15 cellular contexts compared by ENCODE assay signal in the genomic region with DNA sequence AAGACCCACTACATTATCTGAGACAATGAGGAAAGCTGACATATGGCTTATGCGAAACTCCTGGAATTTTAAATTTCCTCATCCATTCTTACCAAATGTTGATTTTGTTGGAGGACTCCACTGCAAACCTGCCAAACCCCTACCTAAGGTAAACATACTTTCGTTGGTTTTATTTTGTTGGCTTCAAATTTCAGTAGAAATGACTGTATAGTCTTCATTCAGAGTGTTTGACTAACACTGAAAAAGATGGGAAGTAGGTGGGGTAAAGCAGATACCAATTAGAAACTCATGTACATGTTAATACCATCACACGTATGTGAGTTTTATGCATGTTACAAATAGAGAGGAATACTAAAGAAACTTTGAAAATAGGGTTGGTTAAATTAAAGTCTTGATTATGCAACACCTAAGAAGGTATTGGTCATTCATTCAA. TPM values are rescaled to one million over a fixed set of nuclear protein-coding genes. Genes with fewer than 3 reads are reported as not detected.
DNase-seq lines count a peak whose midpoint lies in the region; ATAC-seq, FAIRE-seq and TF ChIP-seq lines count a peak whose summit lies in the region.
"Not testable (repeated sequence)": the region's sequence is repeated elsewhere in the genome, so short reads cannot be mapped to it uniquely, and the experiment has no call there.
"Had no signal": no experiment of that assay in that cellular context is flagged by ENCODE, and none has a peak within 500 bp of the region (broad histone marks: within the 10 kb centered on the region; RNA-seq: fewer than 3 reads in every experiment).

No MANE protein-coding gene starts in this region.

- H3K79me2 ChIP-seq in GM23338 (replicated peaks; ENCODE audit: insufficient read depth): not testable (repeated sequence)
- peaks cover 11% of the 10 kb centered on the region for H3K79me2 ChIP-seq in HepG2 (ENCODE audit: insufficient read depth, low read length)

- H3K27me3 Mint-ChIP-seq in Caco-2 (ENCODE audit: insufficient read depth, unreplicated experiment); GM23338 (ENCODE audit: insufficient read depth, low read depth, poor library complexity); MCF 10A (ENCODE audit: insufficient read depth, unreplicated experiment): not testable (repeated sequence)

- not testable (repeated sequence) for H3K9me3 ChIP-seq in Caco-2; HepG2 (ENCODE audit: low read length); pancreas

- WGBS in HepG2 (ENCODE audit: low lambda C conversion rate): 5% methylated on average over 3 of the region's 3 CpGs
- WGBS in pancreas, 2 donors: 59 to 60% methylated on average over 3 of the region's 3 CpGs

- not testable (repeated sequence) for H3K27me3 ChIP-seq in Caco-2 (replicated peaks; ENCODE audit: control insufficient read depth, insufficient read depth, low read length); GM23338 (ENCODE audit: insufficient read depth); HepG2 (ENCODE audit: control insufficient read depth in 1 of 2, insufficient read depth in 2 of 2, low read length in 2 of 2); pancreas

- H3K9me2 ChIP-seq in GM23338 (ENCODE audit: insufficient read depth): not testable (repeated sequence)

- POLR2A ChIA-PET in Caco-2 (lab: Charles Lee); MCF 10A (lab: Yijun Ruan, JAX): not testable (repeated sequence)
- POLR2A ChIA-PET in HepG2 (lab: Yijun Ruan, JAX): interaction anchor here (0.9 to 3.2 kb wide), 7 partner anchors 47 to 243 kb away, joined by 3 to 33 read pairs (median 4); partner anchors contain the start of gene UGT2A3

- not testable (repeated sequence) for TF ChIP-seq EP300 in HepG2 (IDR thresholded peaks at IDR 0.05; ENCODE audit: low read depth in 2 of 2, low read length in 2 of 2)
- peak; percentile 73 for TF ChIP-seq EP300 in HepG2 (CRISPR knock-in tag; IDR thresholded peaks at IDR 0.05; ENCODE audit: borderline replicate concordance)

- H3K4me2 ChIP-seq in GM23338: not testable (repeated sequence)
- H3K4me2 ChIP-seq in HepG2 (ENCODE audit: low read depth, low read length): peak overlapping the region; percentile 72

- H3K27ac Mint-ChIP-seq in Caco-2 (ENCODE audit: unreplicated experiment) (peak overlapping the region; percentile 77), GM23338 (peak overlapping the region; percentile 55)
- H3K27ac Mint-ChIP-seq in MCF 10A (ENCODE audit: low read depth, unreplicated experiment): not testable (repeated sequence)

- H3K4me3 ChIP-seq in Caco-2 (ENCODE audit: low read depth, low read length); GM23338; pancreas: not testable (repeated sequence)
- peak overlapping the region in 2 of 3 experiments; percentile 49 to 65; a peak in 1 of 6 replicates for H3K4me3 ChIP-seq in HepG2 (replicated peaks in 1 of 3; ENCODE audit: insufficient read depth in 1 of 3, low read depth in 2 of 3, low read length in 3 of 3)

- peak overlapping the region; percentile 34; the same call in 1 of the 2 replicates for H3K9ac ChIP-seq in HepG2 (ENCODE audit: insufficient read depth, low read depth, low read length)

- not testable (repeated sequence) for TF ChIP-seq POLR2A in HepG2 (IDR thresholded peaks at IDR 0.05; ENCODE audit: insufficient read depth in 1 of 2, low read depth in 2 of 2, low read length in 2 of 2)

- in situ Hi-C loops in HepG2 (cut with HindIII; ENCODE audit: extremely low pct_ligation_motif_present, low pct_unique_long_range_greater_than_20kb): loop anchor here (10.0 kb wide), 1 partner anchor 83 kb away; no protein-coding TSS in a partner anchor

- not testable (repeated sequence) for H3K36me3 Mint-ChIP-seq in Caco-2 (ENCODE audit: insufficient read depth, unreplicated experiment); GM23338 (ENCODE audit: low read depth); MCF 10A (ENCODE audit: insufficient read depth, unreplicated experiment)

- not testable (repeated sequence) for FAIRE-seq in HepG2 (lab: Jason Lieb, UNC)
- FAIRE-seq in pancreas (lab: Jason Lieb, UNC): peak; percentile 17

- DNase-seq in Caco-2: peak in 1 of 2 experiments; percentile 19
- peak; percentile 17 for DNase-seq in DMS153 treated with DMSO at 0.1 percent for 48 hours (lab: John Stamatoyannopoulos, UW; ENCODE audit: unreplicated experiment)
- DNase-seq in GM23338 (ENCODE audit: low spot score); pancreas: not testable (repeated sequence)
- DNase-seq in NCI-H2029 treated with DMSO at 0.1 percent for 48 hours (lab: John Stamatoyannopoulos, UW): peak; percentile 27
- peak; percentile 1 for DNase-seq in NCI-H748 treated with DMSO at 0.1 percent for 48 hours (lab: John Stamatoyannopoulos, UW)
- DNase-seq in MCF 10A (ENCODE audit: unreplicated experiment): peak; percentile 0
- DNase-seq in HepG2 (ENCODE audit: low spot score): peak; percentile 78

- H3K4me1 Mint-ChIP-seq in Caco-2 (ENCODE audit: low read depth, unreplicated experiment) (peaks cover 11% of the 10 kb centered on the region), GM23338 (peaks cover 24% of the 10 kb centered on the region)
- not testable (repeated sequence) for H3K4me1 Mint-ChIP-seq in MCF 10A (ENCODE audit: insufficient read depth, unreplicated experiment)

- CTCF ChIA-PET in Caco-2 (lab: Charles Lee); HepG2 (lab: Yijun Ruan, JAX; ENCODE audit: low intra/inter-chr PET ratio, low total read pairs): not testable (repeated sequence)
- CTCF ChIA-PET in MCF 10A (lab: Yijun Ruan, JAX): interaction anchor here (0.7 kb wide), 1 partner anchor 549 kb away, joined by 3 read pairs; no protein-coding TSS in a partner anchor

- not testable (repeated sequence) for H3K27ac ChIP-seq in GM23338 (ENCODE audit: low read depth); pancreas
- peak overlapping the region; percentile 97 for H3K27ac ChIP-seq in HepG2 (ENCODE audit: extremely low read length, insufficient read depth, low read length)

- H3K9me3 Mint-ChIP-seq in Caco-2 (ENCODE audit: unreplicated experiment): peaks cover 15% of the 10 kb centered on the region
- H3K9me3 Mint-ChIP-seq in GM23338; MCF 10A (ENCODE audit: unreplicated experiment): not testable (repeated sequence)

- not testable (repeated sequence) for TF ChIP-seq CTCF in Caco-2 (IDR thresholded peaks at IDR 0.05; ENCODE audit: insufficient read depth in 1 of 2, low read depth in 1 of 2, low read length in 1 of 2, severe bottlenecking in 1 of 2, unreplicated experiment in 1 of 2); GM23338 (conservative IDR thresholded peaks at IDR 0.05; ENCODE audit: low read depth in 2 of 2); MCF 10A (IDR thresholded peaks at IDR 0.05; ENCODE audit: unreplicated experiment); HepG2 (CRISPR knock-in tag; IDR thresholded peaks at IDR 0.05); pancreas (IDR thresholded peaks at IDR 0.05)

- intact Hi-C loops in Caco-2 (cut with micrococcal nuclease; ENCODE audit: unreplicated experiment): loop anchor here (1.0 to 5.0 kb wide), 3 partner anchors 47 to 86 kb away; no protein-coding TSS in a partner anchor
- intact Hi-C loops in MCF 10A (cut with micrococcal nuclease); pancreas (cut with DNase I): not testable (repeated sequence)
- intact Hi-C loops in HepG2 (cut with micrococcal nuclease; ENCODE audit: unreplicated experiment): loop anchor here (5.0 to 10.0 kb wide), 4 partner anchors 134 to 321 kb away; partner anchors contain the start of gene UGT2A3

- not testable (repeated sequence) for H2AFZ ChIP-seq in GM23338; HepG2 (ENCODE audit: low read length)

- H3F3A ChIP-seq in GM23338 (replicated peaks; ENCODE audit: low read depth): not testable (repeated sequence)

- ATAC-seq in GM23338, HepG2, pancreas: not testable (repeated sequence)

- H3K36me3 ChIP-seq in Caco-2 (ENCODE audit: control insufficient read depth, insufficient read depth, low read length); GM23338 (ENCODE audit: insufficient read depth); HepG2 (replicated peaks in 1 of 2; ENCODE audit: control insufficient read depth in 1 of 2, insufficient read depth in 2 of 2, low read length in 2 of 2); pancreas: not testable (repeated sequence)

- BruUV-seq in Caco-2 (replicated peaks; lab: Mats Ljungman, UMichigan); MCF 10A (replicated peaks; lab: Mats Ljungman, UMichigan); HepG2 (replicated peaks; lab: Mats Ljungman, UMichigan): not testable (repeated sequence)

- H3K4me3 Mint-ChIP-seq in Caco-2 (ENCODE audit: unreplicated experiment): peak overlapping the region; percentile 51
- not testable (repeated sequence) for H3K4me3 Mint-ChIP-seq in GM23338; MCF 10A (ENCODE audit: unreplicated experiment)

- not testable (repeated sequence) for H3K4me1 ChIP-seq in Caco-2, pancreas
- H3K4me1 ChIP-seq in GM23338 (ENCODE audit: insufficient read depth): peaks cover 12% of the 10 kb centered on the region; the same call in 1 of the 2 replicates
- peaks cover 84% of the 10 kb centered on the region for H3K4me1 ChIP-seq in HepG2 (ENCODE audit: insufficient read depth, low read length)

- not testable (repeated sequence) for H4K20me1 ChIP-seq in GM23338 (replicated peaks; ENCODE audit: insufficient read depth); HepG2 (ENCODE audit: insufficient read depth, low read length)

- TF ChIP-seq RAD21 in HepG2 (CRISPR knock-in tag; IDR thresholded peaks at IDR 0.05): not testable (repeated sequence)

RNA-seq across cellular contexts. Expression of gene UGT2B10, which starts 2.3 kb away (rescaled TPM):
- total RNA-seq in Caco-2 (2022): 0.25 and 0.37 TPM in 2 replicates
- total RNA-seq in GM23338 (2014; rRNA removed; shearing (Covaris generic)): not detected in 2 replicates
- polyA plus RNA-seq in GM23338 (2016; fragmentation: Nextera tagmentation; extraction: Ambion mirVana): not detected in 2 replicates
- not detected in 2 replicates for total RNA-seq in MCF 10A (2022)
- 97.8 and 148 TPM in 2 replicates for total RNA-seq in HepG2 (2016; rRNA removed; fragmentation: Illumina TruSeq; extraction: Trizol)
- 15.3 and 17.7 TPM in 2 replicates for total RNA-seq in HepG2 (2016; cell fraction: cytosol; rRNA removed; fragmentation: Illumina TruSeq; extraction: Trizol; ENCODE audit: low read depth)
- 92.7 and 152 TPM in 2 replicates for total RNA-seq in HepG2 (2016; cell fraction: insoluble cytoplasmic fraction; rRNA removed; fragmentation: Illumina TruSeq; extraction: Trizol)
- total RNA-seq in HepG2 (2016; cell fraction: membrane; rRNA removed; fragmentation: Illumina TruSeq; extraction: Trizol): 26.7 and 33.6 TPM in 2 replicates
- 153 and 169 TPM in 2 replicates for total RNA-seq in HepG2 (2016; cell fraction: nucleus; rRNA removed; fragmentation: Illumina TruSeq; extraction: Trizol)
- 91.0 and 107 TPM in 2 replicates for polyA plus RNA-seq in HepG2 (2011; rRNA removed)
- polyA plus RNA-seq in HepG2 (2011; cell fraction: cytosol; rRNA removed): 39.2 and 66.4 TPM in 2 replicates
- polyA plus RNA-seq in HepG2 (2011; cell fraction: nucleus; rRNA removed): 19.4 and 24.1 TPM in 2 replicates
- polyA plus RNA-seq in HepG2 (2012): 80.3 and 161 TPM in 2 replicates
- polyA plus RNA-seq in HepG2 (2016; cell fraction: cytosol; fragmentation: Illumina TruSeq; extraction: Trizol; ENCODE audit: low read depth): 11.1 and 12.7 TPM in 2 replicates
- polyA plus RNA-seq in HepG2 (2016; cell fraction: insoluble cytoplasmic fraction; fragmentation: Illumina TruSeq; extraction: Trizol; ENCODE audit: low read depth): 69.0 and 73.3 TPM in 2 replicates
- 16.2 and 17.4 TPM in 2 replicates for polyA plus RNA-seq in HepG2 (2016; cell fraction: membrane; fragmentation: Illumina TruSeq; extraction: Trizol; ENCODE audit: low read depth)
- 140 and 147 TPM in 2 replicates for polyA plus RNA-seq in HepG2 (2016; cell fraction: nucleus; fragmentation: Illumina TruSeq; extraction: Trizol; ENCODE audit: insufficient read depth, low read depth)
- 30.3 TPM in 1 of 2 replicates, not detected in the other for polyA minus RNA-seq in HepG2 (2011; rRNA and poly(A)+ RNA removed; ENCODE audit: low replicate concordance)
- 54.0 and 68.5 TPM in 2 replicates for polyA minus RNA-seq in HepG2 (2011; cell fraction: cytosol; rRNA and poly(A)+ RNA removed)
- polyA minus RNA-seq in HepG2 (2011; cell fraction: nucleus; rRNA and poly(A)+ RNA removed): 109 and 125 TPM in 2 replicates
- total RNA-seq in pancreas: under 1 TPM in 1 of 6 donors, not detected in 5; 0.25 TPM
- polyA plus RNA-seq in pancreas: not detected
- total RNA-seq: A172; A673; CD4-positive, alpha-beta memory T cell; Daoy; G401; HFFc6 had no signal
- polyA plus RNA-seq: BJ; CD4-positive, alpha-beta memory T cell had no signal

Comparison
In these comparisons a context has a peak if more than half of its experiments do, and no peak if none do; other contexts are left out.
1. RNA of gene UGT2B10, which starts 2.3 kb away (total RNA-seq): 15.3 to 169 TPM in HepG2; 0.25 to 0.37 TPM in Caco-2, not detected in GM23338, not detected in MCF 10A and 0.25 TPM in pancreas; every median in the first group is over 10 times any median in the second.